In genomic region chr5:36876965-36877666, GRCh38 we compare ENCODE assay signal across 8 cellular contexts. TPM values are rescaled to one million over a fixed set of nuclear protein-coding genes. Genes with fewer than 3 reads are reported as not detected.
DNase-seq lines count a peak whose midpoint lies in the region; ATAC-seq and TF ChIP-seq lines count a peak whose summit lies in the region.

No MANE protein-coding gene starts in this region.

- H3K27me3 Mint-ChIP-seq in T-helper 17 cell, result no peaks in the 10 kb centered on the region

- H3K4me1 Mint-ChIP-seq in T-helper 17 cell, result peaks cover 35% of the 10 kb centered on the region

- no peak for TF ChIP-seq CTCF in HCT116 (IDR thresholded peaks at IDR 0.05 in 2 of 3, conservative IDR thresholded peaks at IDR 0.05 in 1 of 3; ENCODE audit: borderline replicate concordance in 1 of 3, insufficient read depth in 1 of 3, low read depth in 2 of 3, low read length in 2 of 3)
- TF ChIP-seq CTCF in astrocyte of the spinal cord (IDR thresholded peaks at IDR 0.05; ENCODE audit: low read depth, low read length), result peak; percentile 4

- H3K4me2 ChIP-seq in HCT116 (ENCODE audit: low read length), result peak overlapping the region; percentile 70

- RAD21 ChIA-PET in HCT116 (lab: Charles Lee; ENCODE audit: low non-redundant PET in 1 of 2, low total read pairs in 2 of 2, uncharacterized antibody in 2 of 2, unreplicated experiment in 2 of 2), result no interaction called here

- intact Hi-C loops in HCT116 (cut with micrococcal nuclease), result loop anchor here (2.0 to 10.0 kb wide), 3 partner anchors 65 to 132 kb away; no protein-coding TSS in a partner anchor

- POLR2A ChIA-PET in HCT116 (lab: Charles Lee), result interaction anchor here (0.7 to 1.5 kb wide), 2 partner anchors 9 to 375 kb away, joined by 3 read pairs; no protein-coding TSS in a partner anchor

- H3K4me3 ChIP-seq in HCT116 (replicated peaks in 1 of 2; ENCODE audit: low read depth in 1 of 2, low read length in 2 of 2), result peak overlapping the region; percentile 80 to 91
- peak overlapping the region; percentile 70 for H3K4me3 ChIP-seq in astrocyte of the spinal cord (ENCODE audit: low read depth, low read length)
- peak overlapping the region; percentile 75 for H3K4me3 ChIP-seq in iPS-11a (ENCODE audit: low read depth, low read length)
- H3K4me3 ChIP-seq in skeletal muscle cell (ENCODE audit: low read depth, low read length), result peak overlapping the region; percentile 86

- no peaks in the 10 kb centered on the region for H3K27me3 ChIP-seq in HCT116 (ENCODE audit: insufficient read depth, low read length)

- H3K36me3 Mint-ChIP-seq in T-helper 17 cell (ENCODE audit: low read depth), result no peaks in the 10 kb centered on the region

- no peak overlapping the region for H2AFZ ChIP-seq in HCT116 (ENCODE audit: low read depth, low read length, poor library complexity, severe bottlenecking)

- TF ChIP-seq POLR2A in HCT116 (IDR thresholded peaks at IDR 0.05; ENCODE audit: borderline replicate concordance, extremely low read depth, insufficient read depth, insufficient read length), result no peak

- peak; percentile 42 for DNase-seq in Daoy (ENCODE audit: low read depth)
- peak; percentile 23 for DNase-seq in HCT116 (ENCODE audit: low read depth, low spot score)
- DNase-seq in NCI-H1048 (lab: John Stamatoyannopoulos, UW), result peak; percentile 44
- DNase-seq in T-helper 17 cell, result peak in 1 of 3 donors; percentile 44
- DNase-seq in astrocyte of the spinal cord (ENCODE audit: low read depth, low spot score), result peak; percentile 69
- DNase-seq in skeletal muscle cell (ENCODE audit: low read depth), result no peak
- no peak for DNase-seq in superior temporal gyrus (ENCODE audit: extremely low spot score)

- H3K36me3 ChIP-seq in HCT116 (ENCODE audit: control insufficient read depth in 1 of 2, insufficient read depth in 2 of 2, low read length in 2 of 2), result no peaks in the 10 kb centered on the region

- H3K27ac ChIP-seq in HCT116 (ENCODE audit: low read depth, low read length), result peak overlapping the region; percentile 97

- ATAC-seq in HCT116 (peak; percentile 61), T-helper 17 cell (peak; percentile 32)

- peak overlapping the region; percentile 89 for H3K9ac ChIP-seq in HCT116 (ENCODE audit: low read length)

- CTCF ChIA-PET in HCT116 (lab: Charles Lee), result interaction anchor here (0.9 to 2.1 kb wide), 3 partner anchors 10 to 151 kb away, joined by 4 to 7 read pairs (median 7); no protein-coding TSS in a partner anchor

- H3K27ac Mint-ChIP-seq in T-helper 17 cell, result peak overlapping the region; percentile 98

- H3K9me3 ChIP-seq in HCT116 (ENCODE audit: control insufficient read depth in 1 of 2, insufficient read depth in 1 of 2, low read depth in 1 of 2, low read length in 2 of 2) (no peaks in the 10 kb centered on the region), T-helper 17 cell (ENCODE audit: control insufficient read depth, low read length, poor library complexity, severe bottlenecking) (no peaks in the 10 kb centered on the region)

- peaks cover 15 to 23% of the 10 kb centered on the region in 2 experiments; a peak in 3 of 4 replicates for H3K4me1 ChIP-seq in HCT116 (ENCODE audit: control insufficient read depth in 1 of 2, insufficient read depth in 2 of 2, low read length in 2 of 2)

- H3K79me2 ChIP-seq in HCT116 (ENCODE audit: insufficient read depth, low read length), result peaks cover 91% of the 10 kb centered on the region

- no peak for TF ChIP-seq RAD21 in HCT116 (IDR thresholded peaks at IDR 0.05; ENCODE audit: low read depth)

- BruUV-seq in HCT116 (replicated peaks; lab: Mats Ljungman, UMichigan), result no TSS peak

- peak overlapping the region; percentile 96 for H3K4me3 Mint-ChIP-seq in T-helper 17 cell

- in situ Hi-C loops in astrocyte of the spinal cord (cut with HindIII; ENCODE audit: low sequenced_read_pairs), result no loop called here

- peaks cover 10% of the 10 kb centered on the region; the same call in 1 of the 2 replicates for H4K20me1 ChIP-seq in HCT116 (ENCODE audit: insufficient read depth)

- no peaks in the 10 kb centered on the region for H3K9me2 ChIP-seq in HCT116 (ENCODE audit: insufficient read depth)

TF ChIP-seq in HCT116, 20 proteins besides CTCF, POLR2A, EP300 and RAD21:
- TF ChIP-seq ATF3 (IDR thresholded peaks at IDR 0.05), result no peak
- peak; percentile 100 for TF ChIP-seq ZFX (IDR thresholded peaks at IDR 0.05)

RNA-seq across cellular contexts. Expression of gene NIPBL, which starts 0.5 kb away (rescaled TPM):
- 11.1 and 17.9 TPM in 2 replicates for total RNA-seq in Daoy (2014; rRNA removed; shearing (Covaris generic))
- total RNA-seq in HCT116 (2021; ENCODE audit: unreplicated experiment) (45.1 TPM), T-helper 17 cell (100 to 1,000 TPM; 113 to 118 TPM)
- 14.4 and 16.5 TPM in 2 replicates for polyA plus RNA-seq in HCT116 (2012)

Comparison
In these comparisons a context has a peak if more than half of its experiments do, and no peak if none do; other contexts are left out.
1. DNase-seq: peak in Daoy (single experiment), HCT116 (single experiment), NCI-H1048 (single experiment) and astrocyte of the spinal cord (single experiment); none in skeletal muscle cell (single experiment) and superior temporal gyrus (single experiment).
2. Peak in every context shown above with its lines, with median percentiles within 50 percentile points of each other: H3K4me3 ChIP-seq.